In the genomic region with DNA sequence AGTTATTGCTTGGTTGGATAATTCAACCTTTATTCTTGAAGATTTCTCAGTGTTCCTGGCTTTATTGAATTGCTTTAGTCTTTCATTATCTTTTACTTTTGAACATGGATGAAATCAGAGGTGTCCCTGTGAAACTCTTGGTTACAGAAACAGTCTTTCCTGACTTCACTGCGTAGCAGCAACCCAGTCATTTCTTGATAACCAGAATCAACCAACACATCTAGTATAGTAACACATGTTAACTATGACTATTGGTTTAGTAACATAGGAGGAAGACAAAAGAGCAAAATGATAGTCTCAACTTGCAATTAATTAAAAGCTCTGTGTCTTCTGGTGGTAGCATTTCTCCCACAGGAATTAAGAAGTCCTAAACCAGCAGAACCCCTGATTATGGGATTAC, we compare ENCODE assay signal across 9 cellular contexts.
"Had no signal": no experiment of that assay in that cellular context is flagged by ENCODE, and none has a peak within 500 bp of the region (broad histone marks: within the 10 kb centered on the region; RNA-seq: fewer than 3 reads in every experiment).

No MANE protein-coding gene starts in this region.

- ATAC-seq: GM23338, HepG2 had no signal

- H3K27ac ChIP-seq: HL-60, KMS-11 had no signal

- H3K9ac ChIP-seq: KMS-11 had no signal

- H3K4me3 ChIP-seq: GM23338 had no signal

- H3K4me2 ChIP-seq: GM23338, KMS-11 had no signal

- DNase-seq: H9, HCEC 1CT, KBM-7 had no signal

- FAIRE-seq: H1, H54, HepG2 had no signal
